2 cellular contexts compared by ENCODE assay signal in the genomic region with DNA sequence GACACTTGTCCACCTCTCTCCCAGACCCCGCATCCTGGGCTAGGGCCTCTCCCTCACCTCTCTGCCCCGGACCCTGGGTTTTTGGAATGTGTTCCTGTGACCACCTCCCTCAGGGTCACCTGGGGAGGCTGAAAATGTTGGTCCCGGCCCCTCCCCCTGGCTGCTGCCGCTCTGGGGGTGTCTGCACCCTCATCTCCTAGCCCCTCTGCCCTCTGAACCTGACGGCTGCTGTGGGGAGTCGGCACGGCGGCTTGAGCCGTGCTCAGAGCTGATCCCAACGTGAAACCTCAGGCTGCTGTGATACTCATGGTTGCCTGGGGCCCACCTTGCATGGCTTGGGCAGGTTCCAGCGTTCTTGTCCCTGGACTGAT.
TF ChIP-seq lines count a peak whose summit lies in the region.

No MANE protein-coding gene starts in this region.

TF ChIP-seq in IMR-90, 13 proteins besides CTCF, POLR2A, EP300 and RAD21:
- TF ChIP-seq MAZ (IDR thresholded peaks at IDR 0.05; ENCODE audit: borderline replicate concordance, low read depth, low read length) (no peak), BHLHE40 (IDR thresholded peaks at IDR 0.05; ENCODE audit: low read depth, low read length) (no peak), CEBPB (IDR thresholded peaks at IDR 0.05; ENCODE audit: low read depth, low read length) (no peak), NFE2L2 (IDR thresholded peaks at IDR 0.05; ENCODE audit: low read depth, low read length) (no peak), CHD1 (IDR thresholded peaks at IDR 0.05; ENCODE audit: low read depth, low read length) (no peak), RFX5 (IDR thresholded peaks at IDR 0.05; ENCODE audit: low read depth, low read length) (no peak), MXI1 (IDR thresholded peaks at IDR 0.05; ENCODE audit: borderline replicate concordance, low read depth, low read length) (no peak), MAFK (IDR thresholded peaks at IDR 0.05; ENCODE audit: low read depth, low read length) (no peak), RCOR1 (IDR thresholded peaks at IDR 0.05; ENCODE audit: insufficient replicate concordance, low read length) (no peak), FOS (IDR thresholded peaks at IDR 0.05; ENCODE audit: low read depth, low read length) (no peak), SMC3 (IDR thresholded peaks at IDR 0.05; ENCODE audit: low read depth, low read length) (no peak)
- TF ChIP-seq, protein P1, sequence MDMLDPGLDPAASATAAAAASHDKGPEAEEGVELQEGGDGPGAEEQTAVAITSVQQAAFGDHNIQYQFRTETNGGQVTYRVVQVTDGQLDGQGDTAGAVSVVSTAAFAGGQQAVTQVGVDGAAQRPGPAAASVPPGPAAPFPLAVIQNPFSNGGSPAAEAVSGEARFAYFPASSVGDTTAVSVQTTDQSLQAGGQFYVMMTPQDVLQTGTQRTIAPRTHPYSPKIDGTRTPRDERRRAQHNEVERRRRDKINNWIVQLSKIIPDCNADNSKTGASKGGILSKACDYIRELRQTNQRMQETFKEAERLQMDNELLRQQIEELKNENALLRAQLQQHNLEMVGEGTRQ (IDR thresholded peaks at IDR 0.05; ENCODE audit: low read depth, low read length), result no peak
- TF ChIP-seq, protein P2, sequence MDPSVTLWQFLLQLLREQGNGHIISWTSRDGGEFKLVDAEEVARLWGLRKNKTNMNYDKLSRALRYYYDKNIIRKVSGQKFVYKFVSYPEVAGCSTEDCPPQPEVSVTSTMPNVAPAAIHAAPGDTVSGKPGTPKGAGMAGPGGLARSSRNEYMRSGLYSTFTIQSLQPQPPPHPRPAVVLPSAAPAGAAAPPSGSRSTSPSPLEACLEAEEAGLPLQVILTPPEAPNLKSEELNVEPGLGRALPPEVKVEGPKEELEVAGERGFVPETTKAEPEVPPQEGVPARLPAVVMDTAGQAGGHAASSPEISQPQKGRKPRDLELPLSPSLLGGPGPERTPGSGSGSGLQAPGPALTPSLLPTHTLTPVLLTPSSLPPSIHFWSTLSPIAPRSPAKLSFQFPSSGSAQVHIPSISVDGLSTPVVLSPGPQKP (IDR thresholded peaks at IDR 0.05; ENCODE audit: borderline replicate concordance, low read depth, low read length), result no peak

TF ChIP-seq in GM12891, 5 proteins besides CTCF, POLR2A, EP300 and RAD21:
- no peak for TF ChIP-seq POU2F2 (IDR thresholded peaks at IDR 0.05; ENCODE audit: low read depth, low read length)
- TF ChIP-seq PAX5 (IDR thresholded peaks at IDR 0.05; ENCODE audit: insufficient read depth, low read length, severe bottlenecking), result no peak
- TF ChIP-seq SPI1 (IDR thresholded peaks at IDR 0.05; ENCODE audit: low read depth, low read length), result no peak
- no peak for TF ChIP-seq TAF1 (IDR thresholded peaks at IDR 0.05; ENCODE audit: low read depth, low read length)
- TF ChIP-seq POLR2AphosphoS5 (IDR thresholded peaks at IDR 0.05; ENCODE audit: low read depth, low read length), result no peak
